1 cellular context compared by ENCODE assay signal in genomic region chr12:70247653-70248199, GRCh38.
A peak's percentile ranks its signal among the peaks of the same experiment; 100 is the strongest.
TF ChIP-seq lines count a peak whose summit lies in the region.

No MANE protein-coding gene starts in this region.

TF ChIP-seq in K562, 482 proteins besides CTCF, POLR2A, EP300 and RAD21:
- TF ChIP-seq PBX2 (CRISPR knock-in tag; IDR thresholded peaks at IDR 0.05; ENCODE audit: low read depth) (no peak), PBX2 (tag; conservative IDR thresholded peaks at IDR 0.05; ENCODE audit: low read depth) (peak; percentile 22; the same call in 1 of the 2 replicates), CEBPG (CRISPR knock-in tag; IDR thresholded peaks at IDR 0.05) (no peak), CEBPG (tag; conservative IDR thresholded peaks at IDR 0.05 in 1 of 2, IDR thresholded peaks at IDR 0.05 in 1 of 2) (peak; percentile 10 to 59; a peak in 1 of 4 replicates), CEBPB (tag; IDR thresholded peaks at IDR 0.05) (peak; percentile 87), FOXK2 (conservative IDR thresholded peaks at IDR 0.05 in 1 of 2, IDR thresholded peaks at IDR 0.05 in 1 of 2; ENCODE audit: low read depth in 2 of 2) (no peak), SP1 (CRISPR knock-in tag; IDR thresholded peaks at IDR 0.05) (no peak), ZBTB8A (IDR thresholded peaks at IDR 0.05; ENCODE audit: partially characterized antibody) (no peak), BDP1 (IDR thresholded peaks at IDR 0.05; ENCODE audit: insufficient read depth, insufficient read length) (no peak), ZBTB43 (CRISPR knock-in tag; IDR thresholded peaks at IDR 0.05) (no peak), ZFX (CRISPR knock-in tag; IDR thresholded peaks at IDR 0.05) (no peak)
TF ChIP-seq in K562: peak in this region for 3.
